In genomic region chr14:24051789-24052655, GRCh38 we compare ENCODE assay signal across 1 cellular context.
A peak's percentile ranks its signal among the peaks of the same experiment; 100 is the strongest.
TF ChIP-seq lines count a peak whose summit lies in the region.

Gene CARMIL3, plus strand, starts transcription at chr14:24052009. Its CDS starts 145 bp downstream, at chr14:24052154.

TF ChIP-seq in HepG2, 621 proteins besides CTCF, POLR2A, EP300 and RAD21 (continued from another document and continues in another):
- TF ChIP-seq, protein P1, sequence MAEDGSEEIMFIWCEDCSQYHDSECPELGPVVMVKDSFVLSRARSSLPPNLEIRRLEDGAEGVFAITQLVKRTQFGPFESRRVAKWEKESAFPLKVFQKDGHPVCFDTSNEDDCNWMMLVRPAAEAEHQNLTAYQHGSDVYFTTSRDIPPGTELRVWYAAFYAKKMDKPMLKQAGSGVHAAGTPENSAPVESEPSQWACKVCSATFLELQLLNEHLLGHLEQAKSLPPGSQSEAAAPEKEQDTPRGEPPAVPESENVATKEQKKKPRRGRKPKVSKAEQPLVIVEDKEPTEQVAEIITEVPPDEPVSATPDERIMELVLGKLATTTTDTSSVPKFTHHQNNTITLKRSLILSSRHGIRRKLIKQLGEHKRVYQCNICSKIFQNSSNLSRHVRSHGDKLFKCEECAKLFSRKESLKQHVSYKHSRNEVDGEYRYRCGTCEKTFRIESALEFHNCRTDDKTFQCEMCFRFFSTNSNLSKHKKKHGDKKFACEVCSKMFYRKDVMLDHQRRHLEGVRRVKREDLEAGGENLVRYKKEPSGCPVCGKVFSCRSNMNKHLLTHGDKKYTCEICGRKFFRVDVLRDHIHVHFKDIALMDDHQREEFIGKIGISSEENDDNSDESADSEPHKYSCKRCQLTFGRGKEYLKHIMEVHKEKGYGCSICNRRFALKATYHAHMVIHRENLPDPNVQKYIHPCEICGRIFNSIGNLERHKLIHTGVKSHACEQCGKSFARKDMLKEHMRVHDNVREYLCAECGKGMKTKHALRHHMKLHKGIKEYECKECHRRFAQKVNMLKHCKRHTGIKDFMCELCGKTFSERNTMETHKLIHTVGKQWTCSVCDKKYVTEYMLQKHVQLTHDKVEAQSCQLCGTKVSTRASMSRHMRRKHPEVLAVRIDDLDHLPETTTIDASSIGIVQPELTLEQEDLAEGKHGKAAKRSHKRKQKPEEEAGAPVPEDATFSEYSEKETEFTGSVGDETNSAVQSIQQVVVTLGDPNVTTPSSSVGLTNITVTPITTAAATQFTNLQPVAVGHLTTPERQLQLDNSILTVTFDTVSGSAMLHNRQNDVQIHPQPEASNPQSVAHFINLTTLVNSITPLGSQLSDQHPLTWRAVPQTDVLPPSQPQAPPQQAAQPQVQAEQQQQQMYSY (CRISPR knock-in tag; IDR thresholded peaks at IDR 0.05): no peak
- TF ChIP-seq MED1 (CRISPR knock-in tag; IDR thresholded peaks at IDR 0.05) (peak; percentile 31; the same call in 1 of the 2 replicates), TCF12 (IDR thresholded peaks at IDR 0.05) (no peak), TCF12 (CRISPR knock-in tag; IDR thresholded peaks at IDR 0.05) (0 out of 2 replicates have a peak, but pooled peaks have one; percentile 75), RNF2 (conservative IDR thresholded peaks at IDR 0.05; ENCODE audit: low read depth) (peak; percentile 81), FOXA1 (IDR thresholded peaks at IDR 0.05) (no peak), FOXA1 (CRISPR knock-in tag; IDR thresholded peaks at IDR 0.05) (0 out of 2 replicates have a peak, but pooled peaks have one; percentile 14), ZNF577 (CRISPR knock-in tag; IDR thresholded peaks at IDR 0.05; ENCODE audit: borderline replicate concordance, low read depth) (peak; percentile 33; the same call in 1 of the 2 replicates), PAX8 (CRISPR knock-in tag; IDR thresholded peaks at IDR 0.05; ENCODE audit: borderline replicate concordance) (0 out of 2 replicates have a peak, but pooled peaks have one; percentile 39), HES4 (CRISPR knock-in tag; IDR thresholded peaks at IDR 0.05; ENCODE audit: borderline replicate concordance) (peak; percentile 83), ZBTB1 (CRISPR knock-in tag; IDR thresholded peaks at IDR 0.05; ENCODE audit: borderline replicate concordance) (peak; percentile 8), KLF9 (CRISPR knock-in tag; IDR thresholded peaks at IDR 0.05; ENCODE audit: low read depth) (no peak), ZBTB37 (CRISPR knock-in tag; IDR thresholded peaks at IDR 0.05) (no peak), KDM2A (CRISPR knock-in tag; IDR thresholded peaks at IDR 0.05; ENCODE audit: borderline replicate concordance, low read depth) (peak; percentile 93), CBX2 (IDR thresholded peaks at IDR 0.05; ENCODE audit: low read depth, low read length) (no peak), CBX2 (CRISPR knock-in tag; IDR thresholded peaks at IDR 0.05; ENCODE audit: low read depth) (peak; percentile 10; the same call in 1 of the 2 replicates), ZNF414 (CRISPR knock-in tag; IDR thresholded peaks at IDR 0.05) (peak; percentile 73; the same call in 1 of the 2 replicates), ZNF382 (CRISPR knock-in tag; IDR thresholded peaks at IDR 0.05; ENCODE audit: borderline replicate concordance) (no peak), ZNF614 (CRISPR knock-in tag; IDR thresholded peaks at IDR 0.05; ENCODE audit: borderline replicate concordance) (peak; percentile 71; the same call in 1 of the 2 replicates), PITX1 (CRISPR knock-in tag; IDR thresholded peaks at IDR 0.05) (peak; percentile 65; the same call in 1 of the 2 replicates), NCOA5 (CRISPR knock-in tag; IDR thresholded peaks at IDR 0.05) (no peak), FOXC1 (CRISPR knock-in tag; IDR thresholded peaks at IDR 0.05; ENCODE audit: borderline replicate concordance) (peak; percentile 92; the same call in 1 of the 2 replicates), YEATS2 (CRISPR knock-in tag; IDR thresholded peaks at IDR 0.05; ENCODE audit: borderline replicate concordance) (peak; percentile 61), CAMTA2 (CRISPR knock-in tag; IDR thresholded peaks at IDR 0.05; ENCODE audit: borderline replicate concordance) (peak; percentile 57; the same call in 1 of the 2 replicates), PRDM4 (CRISPR knock-in tag; IDR thresholded peaks at IDR 0.05; ENCODE audit: borderline replicate concordance) (peak; percentile 88), DRAP1 (CRISPR knock-in tag; IDR thresholded peaks at IDR 0.05) (peak; percentile 59), AKAP8 (CRISPR knock-in tag; IDR thresholded peaks at IDR 0.05) (peak; percentile 51), NKX3-1 (CRISPR knock-in tag; IDR thresholded peaks at IDR 0.05) (no peak; the same call in none of the 2 replicates), ZNF335 (CRISPR knock-in tag; IDR thresholded peaks at IDR 0.05) (peak; percentile 78), HNF1A (IDR thresholded peaks at IDR 0.05; ENCODE audit: low read depth) (no peak), HNF1A (CRISPR knock-in tag; IDR thresholded peaks at IDR 0.05; ENCODE audit: borderline replicate concordance) (0 out of 2 replicates have a peak, but pooled peaks have one; percentile 19), ZNF615 (CRISPR knock-in tag; IDR thresholded peaks at IDR 0.05; ENCODE audit: borderline replicate concordance) (0 out of 2 replicates have a peak, but pooled peaks have one; percentile 50), SP5 (CRISPR knock-in tag; IDR thresholded peaks at IDR 0.05; ENCODE audit: borderline replicate concordance, low read depth) (peak; percentile 89), HHEX (CRISPR knock-in tag; IDR thresholded peaks at IDR 0.05) (no peak), ZFP91 (CRISPR knock-in tag; IDR thresholded peaks at IDR 0.05; ENCODE audit: borderline replicate concordance) (peak; percentile 27; the same call in 1 of the 2 replicates), FOXA3 (CRISPR knock-in tag; IDR thresholded peaks at IDR 0.05) (0 out of 2 replicates have a peak, but pooled peaks have one; percentile 24), ZBTB3 (CRISPR knock-in tag; IDR thresholded peaks at IDR 0.05; ENCODE audit: borderline replicate concordance, low read depth) (peak; percentile 82; the same call in 1 of the 2 replicates), STAT5B (CRISPR knock-in tag; IDR thresholded peaks at IDR 0.05) (peak; percentile 78; the same call in 1 of the 2 replicates), HDAC1 (CRISPR knock-in tag; IDR thresholded peaks at IDR 0.05) (no peak; the same call in none of the 2 replicates)
- TF ChIP-seq, protein P2, sequence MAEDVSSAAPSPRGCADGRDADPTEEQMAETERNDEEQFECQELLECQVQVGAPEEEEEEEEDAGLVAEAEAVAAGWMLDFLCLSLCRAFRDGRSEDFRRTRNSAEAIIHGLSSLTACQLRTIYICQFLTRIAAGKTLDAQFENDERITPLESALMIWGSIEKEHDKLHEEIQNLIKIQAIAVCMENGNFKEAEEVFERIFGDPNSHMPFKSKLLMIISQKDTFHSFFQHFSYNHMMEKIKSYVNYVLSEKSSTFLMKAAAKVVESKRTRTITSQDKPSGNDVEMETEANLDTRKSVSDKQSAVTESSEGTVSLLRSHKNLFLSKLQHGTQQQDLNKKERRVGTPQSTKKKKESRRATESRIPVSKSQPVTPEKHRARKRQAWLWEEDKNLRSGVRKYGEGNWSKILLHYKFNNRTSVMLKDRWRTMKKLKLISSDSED (CRISPR knock-in tag; IDR thresholded peaks at IDR 0.05): peak; percentile 86
- TF ChIP-seq, protein P3, sequence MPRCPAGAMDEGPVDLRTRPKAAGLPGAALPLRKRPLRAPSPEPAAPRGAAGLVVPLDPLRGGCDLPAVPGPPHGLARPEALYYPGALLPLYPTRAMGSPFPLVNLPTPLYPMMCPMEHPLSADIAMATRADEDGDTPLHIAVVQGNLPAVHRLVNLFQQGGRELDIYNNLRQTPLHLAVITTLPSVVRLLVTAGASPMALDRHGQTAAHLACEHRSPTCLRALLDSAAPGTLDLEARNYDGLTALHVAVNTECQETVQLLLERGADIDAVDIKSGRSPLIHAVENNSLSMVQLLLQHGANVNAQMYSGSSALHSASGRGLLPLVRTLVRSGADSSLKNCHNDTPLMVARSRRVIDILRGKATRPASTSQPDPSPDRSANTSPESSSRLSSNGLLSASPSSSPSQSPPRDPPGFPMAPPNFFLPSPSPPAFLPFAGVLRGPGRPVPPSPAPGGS (CRISPR knock-in tag; IDR thresholded peaks at IDR 0.05): peak; percentile 93
- TF ChIP-seq, protein P4, sequence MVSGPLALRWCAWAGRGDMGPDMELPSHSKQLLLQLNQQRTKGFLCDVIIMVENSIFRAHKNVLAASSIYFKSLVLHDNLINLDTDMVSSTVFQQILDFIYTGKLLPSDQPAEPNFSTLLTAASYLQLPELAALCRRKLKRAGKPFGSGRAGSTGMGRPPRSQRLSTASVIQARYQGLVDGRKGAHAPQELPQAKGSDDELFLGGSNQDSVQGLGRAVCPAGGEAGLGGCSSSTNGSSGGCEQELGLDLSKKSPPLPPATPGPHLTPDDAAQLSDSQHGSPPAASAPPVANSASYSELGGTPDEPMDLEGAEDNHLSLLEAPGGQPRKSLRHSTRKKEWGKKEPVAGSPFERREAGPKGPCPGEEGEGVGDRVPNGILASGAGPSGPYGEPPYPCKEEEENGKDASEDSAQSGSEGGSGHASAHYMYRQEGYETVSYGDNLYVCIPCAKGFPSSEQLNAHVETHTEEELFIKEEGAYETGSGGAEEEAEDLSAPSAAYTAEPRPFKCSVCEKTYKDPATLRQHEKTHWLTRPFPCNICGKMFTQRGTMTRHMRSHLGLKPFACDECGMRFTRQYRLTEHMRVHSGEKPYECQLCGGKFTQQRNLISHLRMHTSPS (CRISPR knock-in tag; IDR thresholded peaks at IDR 0.05; ENCODE audit: low read depth): peak; percentile 75; the same call in 1 of the 2 replicates
